ENCODE assay signal across 1 cellular context in the genomic region with DNA sequence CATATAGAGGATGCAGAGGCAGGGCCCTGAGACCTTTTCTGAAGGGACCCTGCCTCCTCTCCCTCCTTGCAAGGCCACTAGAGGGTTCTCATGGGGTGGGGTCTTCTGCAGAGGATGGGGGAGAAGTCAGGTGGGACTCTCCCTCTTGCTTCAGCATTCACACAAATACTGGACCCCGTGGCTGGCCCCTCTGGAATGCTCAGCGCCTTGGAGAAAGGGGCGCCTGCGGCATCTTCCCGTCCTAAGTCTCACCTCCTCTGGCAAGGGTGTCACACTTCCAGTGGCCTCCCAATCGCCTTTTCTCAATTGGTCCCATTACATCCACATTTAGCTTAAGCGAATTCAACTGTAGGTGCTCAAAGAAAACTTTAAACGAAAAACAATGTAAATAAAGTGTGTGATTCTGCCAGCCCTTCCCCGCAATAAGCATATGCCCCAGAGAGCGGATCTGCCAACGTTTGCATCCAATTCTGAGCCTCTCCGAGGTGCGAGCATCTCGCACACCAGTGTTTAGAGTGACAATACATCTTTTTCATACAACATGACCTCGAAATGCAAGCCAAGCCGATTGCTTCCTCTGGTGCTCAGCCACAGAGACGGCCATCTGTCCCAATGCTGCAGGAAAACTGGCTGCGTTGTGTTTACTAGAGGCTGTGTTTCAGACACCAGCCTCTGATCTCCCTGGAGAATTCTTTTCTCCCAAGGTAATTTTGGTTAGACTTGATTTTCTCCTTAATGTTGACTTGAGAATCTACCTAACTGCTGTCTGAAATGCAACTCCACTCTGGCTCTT.
TF ChIP-seq lines count a peak whose summit lies in the region.

No MANE protein-coding gene starts in this region.

TF ChIP-seq in WTC11, 78 proteins besides CTCF, POLR2A, EP300 and RAD21 (continued from another document):
- TF ChIP-seq, protein P1, sequence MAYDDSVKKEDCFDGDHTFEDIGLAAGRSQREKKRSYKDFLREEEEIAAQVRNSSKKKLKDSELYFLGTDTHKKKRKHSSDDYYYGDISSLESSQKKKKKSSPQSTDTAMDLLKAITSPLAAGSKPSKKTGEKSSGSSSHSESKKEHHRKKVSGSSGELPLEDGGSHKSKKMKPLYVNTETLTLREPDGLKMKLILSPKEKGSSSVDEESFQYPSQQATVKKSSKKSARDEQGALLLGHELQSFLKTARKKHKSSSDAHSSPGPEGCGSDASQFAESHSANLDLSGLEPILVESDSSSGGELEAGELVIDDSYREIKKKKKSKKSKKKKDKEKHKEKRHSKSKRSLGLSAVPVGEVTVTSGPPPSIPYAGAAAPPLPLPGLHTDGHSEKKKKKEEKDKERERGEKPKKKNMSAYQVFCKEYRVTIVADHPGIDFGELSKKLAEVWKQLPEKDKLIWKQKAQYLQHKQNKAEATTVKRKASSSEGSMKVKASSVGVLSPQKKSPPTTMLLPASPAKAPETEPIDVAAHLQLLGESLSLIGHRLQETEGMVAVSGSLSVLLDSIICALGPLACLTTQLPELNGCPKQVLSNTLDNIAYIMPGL (CRISPR knock-in tag; IDR thresholded peaks at IDR 0.05) = no peak
- TF ChIP-seq, protein P2, sequence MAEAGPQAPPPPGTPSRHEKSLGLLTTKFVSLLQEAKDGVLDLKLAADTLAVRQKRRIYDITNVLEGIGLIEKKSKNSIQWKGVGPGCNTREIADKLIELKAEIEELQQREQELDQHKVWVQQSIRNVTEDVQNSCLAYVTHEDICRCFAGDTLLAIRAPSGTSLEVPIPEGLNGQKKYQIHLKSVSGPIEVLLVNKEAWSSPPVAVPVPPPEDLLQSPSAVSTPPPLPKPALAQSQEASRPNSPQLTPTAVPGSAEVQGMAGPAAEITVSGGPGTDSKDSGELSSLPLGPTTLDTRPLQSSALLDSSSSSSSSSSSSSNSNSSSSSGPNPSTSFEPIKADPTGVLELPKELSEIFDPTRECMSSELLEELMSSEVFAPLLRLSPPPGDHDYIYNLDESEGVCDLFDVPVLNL (CRISPR knock-in tag; IDR thresholded peaks at IDR 0.05; ENCODE audit: borderline replicate concordance, low read depth) = no peak
- TF ChIP-seq MYBL2 (CRISPR knock-in tag; IDR thresholded peaks at IDR 0.05) = no peak
- TF ChIP-seq, protein P3, sequence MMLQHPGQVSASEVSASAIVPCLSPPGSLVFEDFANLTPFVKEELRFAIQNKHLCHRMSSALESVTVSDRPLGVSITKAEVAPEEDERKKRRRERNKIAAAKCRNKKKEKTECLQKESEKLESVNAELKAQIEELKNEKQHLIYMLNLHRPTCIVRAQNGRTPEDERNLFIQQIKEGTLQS (CRISPR knock-in tag; conservative IDR thresholded peaks at IDR 0.05) = no peak
- TF ChIP-seq RORB (CRISPR knock-in tag; IDR thresholded peaks at IDR 0.05) = no peak
